11 cellular contexts compared by ENCODE assay signal in genomic region chr7:140525741-140526140, GRCh38. TPM values are rescaled to one million over a fixed set of nuclear protein-coding genes. Genes with fewer than 3 reads are reported as not detected.
A peak's percentile ranks its signal among the peaks of the same experiment; 100 is the strongest.
DNase-seq lines count a peak whose midpoint lies in the region; ATAC-seq and TF ChIP-seq lines count a peak whose summit lies in the region.
"Had no signal": no experiment of that assay in that cellular context is flagged by ENCODE, and none has a peak within 500 bp of the region (broad histone marks: within the 10 kb centered on the region; RNA-seq: fewer than 3 reads in every experiment).

No MANE protein-coding gene starts in this region.

- H3K9me3 ChIP-seq in OCI-LY7 (ENCODE audit: low read length): no peaks in the 10 kb centered on the region
- H3K9me3 ChIP-seq: A549 had no signal

- intact Hi-C loops in activated CD4-positive, alpha-beta T cell treated with anti-CD3 and anti-CD28 coated beads for 36 hours (cut with DNase I, micrococcal nuclease): no loop called here
- intact Hi-C loops in OCI-LY7 (cut with micrococcal nuclease; ENCODE audit: unreplicated experiment): no loop called here

- ATAC-seq in activated CD4-positive, alpha-beta T cell treated with anti-CD3 and anti-CD28 coated beads for 36 hours: peak; percentile 87
- ATAC-seq in central memory CD8-positive, alpha-beta T cell (replicated peaks; ENCODE audit: extremely low read depth, poor library complexity, severe bottlenecking): peak; percentile 86
- no peak for ATAC-seq in HG03342 (IDR thresholded peaks at IDR 0.05; ENCODE audit: unreplicated experiment)

- no peaks in the 10 kb centered on the region for H3K9me2 ChIP-seq in OCI-LY7 (ENCODE audit: insufficient read depth, low read length)

- H3K36me3 ChIP-seq in OCI-LY7 (ENCODE audit: insufficient read depth, low read length): no peaks in the 10 kb centered on the region

- BruUV-seq in OCI-LY7 (replicated peaks; lab: Mats Ljungman, UMichigan): no TSS peak

- H3K27ac Mint-ChIP-seq in activated CD4-positive, alpha-beta T cell treated with anti-CD3 and anti-CD28 coated beads for 36 hours: no peak overlapping the region
- H3K27ac Mint-ChIP-seq in central memory CD8-positive, alpha-beta T cell (ENCODE audit: low read depth): no peak overlapping the region
- H3K27ac Mint-ChIP-seq: mesothelial cell of epicardium had no signal

- H3K4me3 Mint-ChIP-seq in activated CD4-positive, alpha-beta T cell treated with anti-CD3 and anti-CD28 coated beads for 36 hours: no peak overlapping the region
- H3K4me3 Mint-ChIP-seq in central memory CD8-positive, alpha-beta T cell: peak overlapping the region; percentile 48
- H3K4me3 Mint-ChIP-seq: mesothelial cell of epicardium had no signal

- TF ChIP-seq CTCF in RWPE1 (conservative IDR thresholded peaks at IDR 0.05; ENCODE audit: low read depth): no peak
- no peak for TF ChIP-seq CTCF in GM20000 (IDR thresholded peaks at IDR 0.05; ENCODE audit: extremely low read depth, missing control alignments)
- TF ChIP-seq CTCF in OCI-LY7 (conservative IDR thresholded peaks at IDR 0.05; ENCODE audit: low read length): no peak

- POLR2A ChIA-PET in activated CD4-positive, alpha-beta T cell treated with anti-CD3 and anti-CD28 coated beads for 36 hours (lab: Charles Lee): interaction anchor here (0.7 kb wide), 1 partner anchor 74 kb away, joined by 3 read pairs; no protein-coding TSS in a partner anchor
- POLR2A ChIA-PET in RWPE1 (lab: Yijun Ruan, JAX; ENCODE audit: low non-redundant PET): no interaction called here
- POLR2A ChIA-PET in OCI-LY7 (lab: Charles Lee): no interaction called here

- H3K36me3 Mint-ChIP-seq in activated CD4-positive, alpha-beta T cell treated with anti-CD3 and anti-CD28 coated beads for 36 hours (ENCODE audit: low read depth): no peaks in the 10 kb centered on the region
- no peaks in the 10 kb centered on the region for H3K36me3 Mint-ChIP-seq in central memory CD8-positive, alpha-beta T cell (ENCODE audit: insufficient read depth)

- H3K4me2 ChIP-seq in OCI-LY7 (ENCODE audit: low read length): no peak overlapping the region
- H3K4me2 ChIP-seq: A549 had no signal

- no peaks in the 10 kb centered on the region for H3K79me2 ChIP-seq in OCI-LY7 (ENCODE audit: insufficient read depth, low read depth, low read length)

- no peaks in the 10 kb centered on the region for H4K20me1 ChIP-seq in OCI-LY7 (ENCODE audit: insufficient read depth, low read length)

- H2AFZ ChIP-seq in OCI-LY7 (ENCODE audit: low read length): no peak overlapping the region

- H3K4me3 ChIP-seq in OCI-LY7 (ENCODE audit: low read depth, low read length, poor library complexity, severe bottlenecking): no peak overlapping the region
- H3K4me3 ChIP-seq: A549 had no signal

- peak; percentile 69 for DNase-seq in activated CD4-positive, alpha-beta T cell treated with anti-CD3 and anti-CD28 coated beads for 36 hours
- DNase-seq in activated CD4-positive, alpha-beta T cell treated with anti-CD3 and anti-CD28 coated beads, Interleukin-2, amount 50 U/mL, for 4 hours: no peak
- DNase-seq in RWPE1 (ENCODE audit: low spot score) (peak; percentile 32), GM20000 (ENCODE audit: low spot score) (no peak), OCI-LY7 (ENCODE audit: low spot score) (no peak)
- peak in 1 of 2 donors; percentile 14 for DNase-seq in central memory CD8-positive, alpha-beta T cell (ENCODE audit: low spot score in 2 of 2)
- peak; percentile 11 for DNase-seq in stimulated activated CD4-positive, alpha-beta T cell treated with anti-CD3 and anti-CD28 coated beads, Interleukin-4, amount 100 ng/mL, for 1 hour
- DNase-seq: NK-92 treated with Interleukin-12 subunit alpha and Interleukin-12 subunit beta, amount 100 ng/mL, for 24 hours had no signal

- H3K4me1 Mint-ChIP-seq in activated CD4-positive, alpha-beta T cell treated with anti-CD3 and anti-CD28 coated beads for 36 hours: peaks cover 27% of the 10 kb centered on the region
- peaks cover 21% of the 10 kb centered on the region for H3K4me1 Mint-ChIP-seq in central memory CD8-positive, alpha-beta T cell

- no peaks in the 10 kb centered on the region for H3K9me3 Mint-ChIP-seq in activated CD4-positive, alpha-beta T cell treated with anti-CD3 and anti-CD28 coated beads for 36 hours (ENCODE audit: low read depth)
- H3K9me3 Mint-ChIP-seq in central memory CD8-positive, alpha-beta T cell: no peaks in the 10 kb centered on the region
- H3K9me3 Mint-ChIP-seq: mesothelial cell of epicardium had no signal

- H3K27me3 Mint-ChIP-seq in activated CD4-positive, alpha-beta T cell treated with anti-CD3 and anti-CD28 coated beads for 36 hours: no peaks in the 10 kb centered on the region
- peaks cover 5% of the 10 kb centered on the region for H3K27me3 Mint-ChIP-seq in central memory CD8-positive, alpha-beta T cell

- H3K27ac ChIP-seq in RWPE1: peak overlapping the region; percentile 56
- no peak overlapping the region for H3K27ac ChIP-seq in OCI-LY7 (ENCODE audit: low read depth, low read length, poor library complexity, severe bottlenecking)

- CTCF ChIA-PET in activated CD4-positive, alpha-beta T cell treated with anti-CD3 and anti-CD28 coated beads for 36 hours (lab: Charles Lee): interaction anchor here (0.8 kb wide), 1 partner anchor 9 kb away, joined by 6 read pairs; no protein-coding TSS in a partner anchor
- CTCF ChIA-PET in RWPE1 (lab: Yijun Ruan, JAX) (interaction anchor here (0.6 to 1.0 kb wide), 2 partner anchors 128 to 295 kb away, joined by 3 read pairs; no protein-coding TSS in a partner anchor), OCI-LY7 (lab: Charles Lee; ENCODE audit: unreplicated experiment) (interaction anchor here (0.5 kb wide), 1 partner anchor 1882 kb away, joined by 4 read pairs; no protein-coding TSS in a partner anchor)

- no peaks in the 10 kb centered on the region for H3K4me1 ChIP-seq in OCI-LY7 (ENCODE audit: insufficient read depth, low read length, poor library complexity, severe bottlenecking)
- H3K4me1 ChIP-seq: A549 had no signal

RNA-seq across cellular contexts. Expression of gene MKRN1, which starts 46.4 kb away (rescaled TPM):
- 10 to 100 TPM; 73.6 to 77.9 TPM for total RNA-seq in activated CD4-positive, alpha-beta T cell treated with anti-CD3 and anti-CD28 coated beads for 36 hours
- total RNA-seq in OCI-LY7 (2014; rRNA removed; shearing (Covaris generic)): 26.4 and 47.5 TPM in 2 replicates
- total RNA-seq in OCI-LY7 (2022): 48.0 and 54.9 TPM in 2 replicates

Comparison
In these comparisons a context has a peak if more than half of its experiments do, and no peak if none do; other contexts are left out.
1. DNase-seq: peak in activated CD4-positive, alpha-beta T cell treated with anti-CD3 and anti-CD28 coated beads for 36 hours (single experiment), RWPE1 (single experiment) and stimulated activated CD4-positive, alpha-beta T cell treated with anti-CD3 and anti-CD28 coated beads, Interleukin-4, amount 100 ng/mL, for 1 hour (single experiment); none in activated CD4-positive, alpha-beta T cell treated with anti-CD3 and anti-CD28 coated beads, Interleukin-2, amount 50 U/mL, for 4 hours (0 of 2), GM20000 (single experiment) and OCI-LY7 (single experiment).